In the genomic region with DNA sequence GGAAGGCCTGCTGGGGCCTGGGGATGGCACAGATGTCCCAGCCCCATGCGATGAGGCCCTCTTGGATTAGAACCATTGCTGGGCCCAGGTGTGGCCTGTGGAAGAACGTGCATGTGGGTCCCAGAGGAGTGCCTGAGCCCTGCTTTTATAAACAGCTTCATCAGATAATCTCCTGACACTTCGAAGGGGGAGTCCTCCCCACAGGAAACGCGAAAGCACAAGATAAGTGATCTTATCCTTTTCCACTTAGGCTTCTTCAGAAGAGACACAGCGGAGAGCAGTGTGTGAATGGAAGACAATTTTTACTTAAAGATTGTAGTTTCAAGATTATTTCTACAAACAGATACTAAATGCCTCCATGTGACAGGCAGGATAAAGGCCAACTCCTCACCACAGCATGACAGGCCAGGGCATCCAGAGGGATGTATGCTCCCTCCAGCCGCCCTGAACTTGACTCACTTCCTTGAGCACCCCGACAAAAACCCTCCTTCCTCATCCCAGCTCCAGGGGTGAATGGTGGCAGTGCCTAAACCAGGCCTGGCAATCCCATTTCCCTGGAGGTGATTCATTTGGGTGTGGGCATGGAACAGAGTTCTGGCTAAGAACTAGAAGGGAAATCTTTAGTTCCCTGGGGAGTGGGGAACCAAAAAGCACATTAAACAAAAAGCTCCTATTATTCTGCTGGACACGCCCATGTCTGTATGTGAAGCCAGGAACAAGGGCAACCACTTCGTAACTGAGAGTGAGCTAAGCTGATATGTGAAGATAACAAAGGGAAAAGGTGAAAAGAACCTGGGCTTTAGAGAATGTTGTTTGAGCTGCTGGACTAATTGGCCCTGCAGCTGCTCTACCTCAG, we compare ENCODE assay signal across 14 cellular contexts.
A peak's percentile ranks its signal among the peaks of the same experiment; 100 is the strongest.
DNase-seq lines count a peak whose midpoint lies in the region; ATAC-seq and TF ChIP-seq lines count a peak whose summit lies in the region.
"Had no signal": no experiment of that assay in that cellular context is flagged by ENCODE, and none has a peak within 500 bp of the region (broad histone marks: within the 10 kb centered on the region; RNA-seq: fewer than 3 reads in every experiment).

No MANE protein-coding gene starts in this region.

- peaks cover 7% of the 10 kb centered on the region for H3K4me1 Mint-ChIP-seq in stimulated activated naive CD8-positive, alpha-beta T cell treated with anti-CD3 and anti-CD28 coated beads, Interleukin-15, amount 100 ng/mL, for 72 hours
- peaks cover 11% of the 10 kb centered on the region for H3K4me1 Mint-ChIP-seq in stimulated activated memory B cell treated with anti-CD40 and anti-IgM and Interleukin-4, amounts not matched to agents 10 μg/mL and 1 μg/mL and 100 μg/mL, for 72 hours
- H3K4me1 Mint-ChIP-seq: B cell had no signal

- no peak overlapping the region for H3K4me3 ChIP-seq in epithelial cell of esophagus (ENCODE audit: low read length)
- H3K4me3 ChIP-seq: SK-N-MC, spleen had no signal

- ATAC-seq in stimulated activated naive CD8-positive, alpha-beta T cell treated with anti-CD3 and anti-CD28 coated beads, Interleukin-15, Interleukin-2, amounts not matched to agents 100 U/mL and 50 U/mL, for 24 hours, result peak; percentile 30
- ATAC-seq in stimulated activated naive CD8-positive, alpha-beta T cell treated with anti-CD3 and anti-CD28 coated beads, Interleukin-15, amount 100 ng/mL, for 72 hours, result no peak
- ATAC-seq in stimulated activated memory B cell treated with anti-CD40 and anti-IgM and Interleukin-4, amounts not matched to agents 10 μg/mL and 1 μg/mL and 100 μg/mL, for 72 hours, result no peak
- ATAC-seq: naive thymus-derived CD4-positive, alpha-beta T cell had no signal

- no peaks in the 10 kb centered on the region for H3K27me3 Mint-ChIP-seq in stimulated activated naive CD8-positive, alpha-beta T cell treated with anti-CD3 and anti-CD28 coated beads, Interleukin-15, amount 100 ng/mL, for 72 hours
- no peaks in the 10 kb centered on the region for H3K27me3 Mint-ChIP-seq in stimulated activated memory B cell treated with anti-CD40 and anti-IgM and Interleukin-4, amounts not matched to agents 10 μg/mL and 1 μg/mL and 100 μg/mL, for 72 hours
- H3K27me3 Mint-ChIP-seq: B cell had no signal

- no peaks in the 10 kb centered on the region for H3K9me3 Mint-ChIP-seq in stimulated activated naive CD8-positive, alpha-beta T cell treated with anti-CD3 and anti-CD28 coated beads, Interleukin-15, amount 100 ng/mL, for 72 hours
- no peaks in the 10 kb centered on the region for H3K9me3 Mint-ChIP-seq in stimulated activated memory B cell treated with anti-CD40 and anti-IgM and Interleukin-4, amounts not matched to agents 10 μg/mL and 1 μg/mL and 100 μg/mL, for 72 hours
- H3K9me3 Mint-ChIP-seq: activated CD4-positive, alpha-beta memory T cell treated with anti-CD3 and anti-CD28 coated beads, Interleukin-2, amount 10 ng/mL, durations not matched to agents 7 days and 5 days; naive thymus-derived CD4-positive, alpha-beta T cell had no signal

- TF ChIP-seq CTCF in epithelial cell of esophagus (IDR thresholded peaks at IDR 0.05; ENCODE audit: insufficient read depth, low read depth, low read length, missing control alignments), result no peak

- no peak overlapping the region for H3K4me3 Mint-ChIP-seq in stimulated activated naive CD8-positive, alpha-beta T cell treated with anti-CD3 and anti-CD28 coated beads, Interleukin-15, amount 100 ng/mL, for 72 hours
- no peak overlapping the region for H3K4me3 Mint-ChIP-seq in stimulated activated memory B cell treated with anti-CD40 and anti-IgM and Interleukin-4, amounts not matched to agents 10 μg/mL and 1 μg/mL and 100 μg/mL, for 72 hours
- H3K4me3 Mint-ChIP-seq: activated CD4-positive, alpha-beta memory T cell treated with anti-CD3 and anti-CD28 coated beads, Interleukin-2, amount 10 ng/mL, durations not matched to agents 7 days and 5 days; B cell; naive thymus-derived CD4-positive, alpha-beta T cell had no signal

- no peaks in the 10 kb centered on the region for H3K36me3 Mint-ChIP-seq in stimulated activated memory B cell treated with anti-CD40 and anti-IgM and Interleukin-4, amounts not matched to agents 10 μg/mL and 1 μg/mL and 100 μg/mL, for 72 hours
- H3K36me3 Mint-ChIP-seq: naive thymus-derived CD4-positive, alpha-beta T cell had no signal

- H3K27ac Mint-ChIP-seq in stimulated activated naive CD8-positive, alpha-beta T cell treated with anti-CD3 and anti-CD28 coated beads, Interleukin-15, amount 100 ng/mL, for 72 hours, result no peak overlapping the region
- H3K27ac Mint-ChIP-seq in stimulated activated memory B cell treated with anti-CD40 and anti-IgM and Interleukin-4, amounts not matched to agents 10 μg/mL and 1 μg/mL and 100 μg/mL, for 72 hours, result no peak overlapping the region
- H3K27ac Mint-ChIP-seq: activated CD4-positive, alpha-beta memory T cell treated with anti-CD3 and anti-CD28 coated beads, Interleukin-2, amount 10 ng/mL, durations not matched to agents 7 days and 5 days; B cell had no signal

- DNase-seq in stimulated activated naive CD8-positive, alpha-beta T cell treated with anti-CD3 and anti-CD28 coated beads, Interleukin-15, Interleukin-2, amounts not matched to agents 100 U/mL and 50 U/mL, for 24 hours, result no peak
- DNase-seq in stimulated activated naive CD8-positive, alpha-beta T cell treated with anti-CD3 and anti-CD28 coated beads, Interleukin-15, amount 100 ng/mL, for 72 hours, result no peak
- DNase-seq in NCI-H524 (lab: John Stamatoyannopoulos, UW) (peak; percentile 33 to 83), epithelial cell of esophagus (ENCODE audit: low read depth) (peak; percentile 72), T1000 (lab: John Stamatoyannopoulos, UW) (no peak), dedifferentiated amniotic fluid mesenchymal stem cell (ENCODE audit: extremely low spot score) (no peak), iPS-NIHi7 (ENCODE audit: extremely low spot score) (no peak)
- DNase-seq: activated CD4-positive, alpha-beta memory T cell treated with anti-CD3 and anti-CD28 coated beads, Interleukin-2, amount 10 ng/mL, durations not matched to agents 7 days and 5 days; naive thymus-derived CD4-positive, alpha-beta T cell; NCI-H187 treated with DMSO at 0.1 percent for 48 hours; spleen had no signal

Comparison
In these comparisons a context has a peak if more than half of its experiments do, and no peak if none do; other contexts are left out.
1. DNase-seq: peak in NCI-H524 (2 of 2) and epithelial cell of esophagus (single experiment); none in stimulated activated naive CD8-positive, alpha-beta T cell treated with anti-CD3 and anti-CD28 coated beads, Interleukin-15, Interleukin-2, amounts not matched to agents 100 U/mL and 50 U/mL, for 24 hours (single experiment), stimulated activated naive CD8-positive, alpha-beta T cell treated with anti-CD3 and anti-CD28 coated beads, Interleukin-15, amount 100 ng/mL, for 72 hours (0 of 2), T1000 (single experiment), dedifferentiated amniotic fluid mesenchymal stem cell (single experiment) and iPS-NIHi7 (single experiment).